In genomic region chr3:188185717-188186236, GRCh38 we compare ENCODE assay signal across 8 cellular contexts. TPM values are rescaled to one million over a fixed set of nuclear protein-coding genes. Genes with fewer than 3 reads are reported as not detected.
A peak's percentile ranks its signal among the peaks of the same experiment; 100 is the strongest.
DNase-seq lines count a peak whose midpoint lies in the region; ATAC-seq and TF ChIP-seq lines count a peak whose summit lies in the region.

No MANE protein-coding gene starts in this region.

- no peak for TF ChIP-seq CTCF in mesothelial cell of epicardium (IDR thresholded peaks at IDR 0.05; ENCODE audit: unreplicated experiment)

- peaks cover 4% of the 10 kb centered on the region for H3K36me3 Mint-ChIP-seq in central memory CD8-positive, alpha-beta T cell (ENCODE audit: insufficient read depth)
- H3K36me3 Mint-ChIP-seq in mesothelial cell of epicardium: peaks cover 3% of the 10 kb centered on the region

- no peaks in the 10 kb centered on the region for H3K27me3 Mint-ChIP-seq in central memory CD8-positive, alpha-beta T cell
- no peaks in the 10 kb centered on the region for H3K27me3 Mint-ChIP-seq in mesothelial cell of epicardium (ENCODE audit: low read depth)

- DNase-seq in CD1c-positive myeloid dendritic cell (ENCODE audit: extremely low spot score) (peak; percentile 57), NCI-H1417 (lab: John Stamatoyannopoulos, UW) (peak; percentile 65 to 93 (median 77)), mesothelial cell of epicardium (ENCODE audit: low spot score in 2 of 2, unreplicated experiment in 2 of 2) (no peak), foreskin melanocyte (no peak), T-helper 1 cell (no peak), EL (no peak)
- DNase-seq in central memory CD8-positive, alpha-beta T cell (ENCODE audit: low spot score in 2 of 2): no peak

- H3K9me3 Mint-ChIP-seq in central memory CD8-positive, alpha-beta T cell: no peaks in the 10 kb centered on the region
- H3K9me3 Mint-ChIP-seq in mesothelial cell of epicardium: no peaks in the 10 kb centered on the region

- peaks cover 46% of the 10 kb centered on the region for H3K4me1 Mint-ChIP-seq in central memory CD8-positive, alpha-beta T cell
- peaks cover 14% of the 10 kb centered on the region for H3K4me1 Mint-ChIP-seq in mesothelial cell of epicardium

- no peak overlapping the region for H3K4me3 Mint-ChIP-seq in central memory CD8-positive, alpha-beta T cell
- H3K4me3 Mint-ChIP-seq in mesothelial cell of epicardium: no peak overlapping the region

- ATAC-seq in central memory CD8-positive, alpha-beta T cell (replicated peaks; ENCODE audit: extremely low read depth, poor library complexity, severe bottlenecking): no peak
- no peak for ATAC-seq in HG02588 (IDR thresholded peaks at IDR 0.05; ENCODE audit: unreplicated experiment)

- H3K27ac Mint-ChIP-seq in central memory CD8-positive, alpha-beta T cell (ENCODE audit: low read depth): peak overlapping the region; percentile 1
- H3K27ac Mint-ChIP-seq in mesothelial cell of epicardium: peak overlapping the region; percentile 63

RNA-seq across cellular contexts. Expression of gene LPP, which starts 31.8 kb away (rescaled TPM):
- 124 to 132 TPM (median 131 TPM) in 3 replicates for total RNA-seq in mesothelial cell of epicardium

Comparison
In these comparisons a context has a peak if more than half of its experiments do, and no peak if none do; other contexts are left out.
1. DNase-seq: peak in CD1c-positive myeloid dendritic cell (single experiment) and NCI-H1417 (3 of 3); none in central memory CD8-positive, alpha-beta T cell (0 of 2), mesothelial cell of epicardium (0 of 2), foreskin melanocyte (single experiment), T-helper 1 cell (0 of 5) and EL (single experiment).